27 cellular contexts compared by ENCODE assay signal in the genomic region with DNA sequence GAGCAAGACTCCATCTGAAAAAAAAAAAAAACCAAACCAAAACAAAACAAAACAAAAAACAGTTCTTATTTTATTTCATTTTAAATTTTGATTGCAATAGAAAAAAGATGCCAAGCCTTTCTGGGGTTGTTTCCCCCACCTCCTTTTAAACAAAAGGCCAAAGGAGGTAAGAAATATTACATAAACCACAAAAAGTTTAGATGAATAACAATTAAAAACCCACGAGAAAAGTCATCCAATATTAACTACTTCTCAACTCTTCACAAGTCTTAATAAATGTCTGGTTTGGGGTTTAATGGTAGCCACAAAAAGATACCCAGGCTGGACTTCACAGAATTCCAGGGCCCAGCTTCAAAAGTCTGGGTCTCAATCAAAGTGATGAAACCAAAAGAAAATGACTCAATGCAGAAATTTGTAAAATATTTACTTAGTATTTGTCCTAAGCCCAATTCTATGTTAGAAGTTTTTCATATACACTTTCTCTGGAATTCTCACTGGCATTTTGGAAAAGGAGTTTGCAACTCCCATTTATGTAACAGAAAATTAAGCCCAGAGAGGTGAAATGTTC. TPM values are rescaled to one million over a fixed set of nuclear protein-coding genes. Genes with fewer than 3 reads are reported as not detected.
DNase-seq lines count a peak whose midpoint lies in the region; ATAC-seq and TF ChIP-seq lines count a peak whose summit lies in the region.
"Had no signal": no experiment of that assay in that cellular context is flagged by ENCODE, and none has a peak within 500 bp of the region (broad histone marks: within the 10 kb centered on the region; RNA-seq: fewer than 3 reads in every experiment).

No MANE protein-coding gene starts in this region.

- H3K27me3 ChIP-seq in CD8-positive, alpha-beta T cell (ENCODE audit: insufficient read depth, low read length) = no peaks in the 10 kb centered on the region
- no peaks in the 10 kb centered on the region for H3K27me3 ChIP-seq in RWPE2 (ENCODE audit: insufficient read depth, poor library complexity, severe bottlenecking)
- H3K27me3 ChIP-seq: breast epithelium, tibial nerve had no signal

- ATAC-seq in CD8-positive, alpha-beta T cell = no peak
- ATAC-seq in RWPE2 (ENCODE audit: low read depth) (peak; percentile 38; the same call in 1 of the 3 replicates), HG03095 (IDR thresholded peaks at IDR 0.05; ENCODE audit: unreplicated experiment) (no peak)
- ATAC-seq: activated naive CD4-positive, alpha-beta T cell treated with anti-CD3 and anti-CD28 coated beads, Interleukin-2, amount 50 U/mL, for 72 hours; HCT116; left colon; Right ventricle myocardium inferior; stimulated activated naive CD8-positive, alpha-beta T cell treated with anti-CD3 and anti-CD28 coated beads, Interleukin-15, amount 100 ng/mL, for 72 hours had no signal

- CTCF ChIA-PET in CD8-positive, alpha-beta T cell (lab: Charles Lee) = no interaction called here

- DNase-seq in CD8-positive, alpha-beta T cell = no peak
- DNase-seq in RWPE2 (ENCODE audit: low spot score) (no peak), choroid plexus epithelial cell (ENCODE audit: low read depth) (peak; percentile 37), mesothelial cell of epicardium (ENCODE audit: low spot score in 2 of 2, unreplicated experiment in 2 of 2) (no peak), epidermal melanocyte (ENCODE audit: insufficient read length, low spot score) (no peak), Ammon's horn (ENCODE audit: low spot score) (no peak)
- DNase-seq in stimulated activated CD4-positive, alpha-beta T cell treated with anti-CD3 and anti-CD28 coated beads, Interleukin-4, amount 100 ng/mL, for 1 hour = no peak
- DNase-seq: activated CD4-positive, alpha-beta T cell treated with anti-CD3 and anti-CD28 coated beads for 1 hour; dermis blood vessel endothelial cell; DND-41; left colon; midbrain; NCI-H1694; NCI-H2171 treated with DMSO at 0.1 percent for 48 hours; NCI-H526 treated with DMSO at 0.1 percent for 48 hours; small intestine; stimulated activated CD4-positive, alpha-beta T cell treated with anti-CD3 and anti-CD28 coated beads, Interleukin-4, amount 100 ng/mL, for 24 hours; stimulated activated naive CD8-positive, alpha-beta T cell treated with anti-CD3 and anti-CD28 coated beads, Interleukin-15, amount 100 ng/mL, for 72 hours had no signal

- TF ChIP-seq CTCF in CD8-positive, alpha-beta T cell (IDR thresholded peaks at IDR 0.05) = no peak
- no peak for TF ChIP-seq CTCF in RWPE2 (IDR thresholded peaks at IDR 0.05; ENCODE audit: poor library complexity, severe bottlenecking)
- no peak for TF ChIP-seq CTCF in choroid plexus epithelial cell (conservative IDR thresholded peaks at IDR 0.05; ENCODE audit: low read depth, low read length)
- TF ChIP-seq CTCF in mesothelial cell of epicardium (IDR thresholded peaks at IDR 0.05; ENCODE audit: unreplicated experiment) = no peak

- POLR2A ChIA-PET in CD8-positive, alpha-beta T cell (lab: Charles Lee) = no interaction called here

- H3K9me3 ChIP-seq in CD8-positive, alpha-beta T cell (ENCODE audit: low read length) = no peaks in the 10 kb centered on the region
- H3K9me3 ChIP-seq in RWPE2 (ENCODE audit: severe bottlenecking) = no peaks in the 10 kb centered on the region
- H3K9me3 ChIP-seq: breast epithelium, prostate gland, tibial nerve had no signal

- H3K4me3 ChIP-seq in CD8-positive, alpha-beta T cell (ENCODE audit: low read depth, low read length) = no peak overlapping the region
- no peak overlapping the region for H3K4me3 ChIP-seq in RWPE2 (ENCODE audit: severe bottlenecking)
- no peak overlapping the region for H3K4me3 ChIP-seq in choroid plexus epithelial cell (ENCODE audit: low read depth, low read length)
- H3K4me3 ChIP-seq: breast epithelium, prostate gland, tibial nerve had no signal

- H3K4me1 ChIP-seq in CD8-positive, alpha-beta T cell (ENCODE audit: insufficient read depth, low read length) = no peaks in the 10 kb centered on the region
- no peaks in the 10 kb centered on the region for H3K4me1 ChIP-seq in RWPE2 (ENCODE audit: insufficient read depth, poor library complexity, severe bottlenecking)
- H3K4me1 ChIP-seq: breast epithelium, prostate gland had no signal

- no peak overlapping the region for H3K4me3 Mint-ChIP-seq in CD8-positive, alpha-beta T cell
- no peak overlapping the region for H3K4me3 Mint-ChIP-seq in mesothelial cell of epicardium
- H3K4me3 Mint-ChIP-seq: nephron; stimulated activated naive CD8-positive, alpha-beta T cell treated with anti-CD3 and anti-CD28 coated beads, Interleukin-15, amount 100 ng/mL, for 72 hours had no signal

- H3K36me3 ChIP-seq in CD8-positive, alpha-beta T cell (ENCODE audit: insufficient read depth, low read length) = peaks cover 54% of the 10 kb centered on the region
- H3K36me3 ChIP-seq in RWPE2 (ENCODE audit: low read depth) = peaks cover 92% of the 10 kb centered on the region
- H3K36me3 ChIP-seq: breast epithelium, prostate gland had no signal

- peaks cover 38% of the 10 kb centered on the region for H3K4me1 Mint-ChIP-seq in CD8-positive, alpha-beta T cell (ENCODE audit: low read depth)
- H3K4me1 Mint-ChIP-seq in mesothelial cell of epicardium = no peaks in the 10 kb centered on the region
- H3K4me1 Mint-ChIP-seq: nephron had no signal

- H3K36me3 Mint-ChIP-seq in CD8-positive, alpha-beta T cell = peaks cover 82% of the 10 kb centered on the region
- peaks cover 58% of the 10 kb centered on the region for H3K36me3 Mint-ChIP-seq in mesothelial cell of epicardium

- no peaks in the 10 kb centered on the region for H3K9me3 Mint-ChIP-seq in CD8-positive, alpha-beta T cell
- no peaks in the 10 kb centered on the region for H3K9me3 Mint-ChIP-seq in mesothelial cell of epicardium
- H3K9me3 Mint-ChIP-seq: activated naive CD4-positive, alpha-beta T cell treated with anti-CD3 and anti-CD28 coated beads, Interleukin-2, amount 50 U/mL, for 72 hours; nephron; stimulated activated naive CD8-positive, alpha-beta T cell treated with anti-CD3 and anti-CD28 coated beads, Interleukin-15, amount 100 ng/mL, for 72 hours had no signal

- peak overlapping the region; percentile 52 for H3K27ac Mint-ChIP-seq in CD8-positive, alpha-beta T cell
- peak overlapping the region; percentile 43 for H3K27ac Mint-ChIP-seq in mesothelial cell of epicardium
- H3K27ac Mint-ChIP-seq: nephron had no signal

- no peak overlapping the region for H3K27ac ChIP-seq in CD8-positive, alpha-beta T cell (ENCODE audit: low read depth, low read length)
- H3K27ac ChIP-seq in RWPE2 (ENCODE audit: poor library complexity, severe bottlenecking) = peak overlapping the region; percentile 4
- H3K27ac ChIP-seq: breast epithelium, HL-60, prostate gland had no signal

- H3K27me3 Mint-ChIP-seq in CD8-positive, alpha-beta T cell (ENCODE audit: low read depth) = no peaks in the 10 kb centered on the region
- no peaks in the 10 kb centered on the region for H3K27me3 Mint-ChIP-seq in mesothelial cell of epicardium (ENCODE audit: low read depth)
- H3K27me3 Mint-ChIP-seq: stimulated activated naive CD8-positive, alpha-beta T cell treated with anti-CD3 and anti-CD28 coated beads, Interleukin-15, amount 100 ng/mL, for 72 hours had no signal

- intact Hi-C loops in CD8-positive, alpha-beta T cell (cut with DNase I, micrococcal nuclease) = no loop called here

RNA-seq across cellular contexts. Expression of gene SDC3, which starts 47.0 kb away (rescaled TPM):
- not detected for total RNA-seq in CD8-positive, alpha-beta T cell
- total RNA-seq in mesothelial cell of epicardium = 43.2 to 46.7 TPM (median 43.3 TPM) in 3 replicates

Comparison
In these comparisons a context has a peak if more than half of its experiments do, and no peak if none do; other contexts are left out.
1. RNA of gene SDC3, which starts 47.0 kb away (total RNA-seq): 43.2 to 46.7 TPM in mesothelial cell of epicardium; not detected in CD8-positive, alpha-beta T cell; every median in the first group is over 10 times any median in the second.